In the genomic region with DNA sequence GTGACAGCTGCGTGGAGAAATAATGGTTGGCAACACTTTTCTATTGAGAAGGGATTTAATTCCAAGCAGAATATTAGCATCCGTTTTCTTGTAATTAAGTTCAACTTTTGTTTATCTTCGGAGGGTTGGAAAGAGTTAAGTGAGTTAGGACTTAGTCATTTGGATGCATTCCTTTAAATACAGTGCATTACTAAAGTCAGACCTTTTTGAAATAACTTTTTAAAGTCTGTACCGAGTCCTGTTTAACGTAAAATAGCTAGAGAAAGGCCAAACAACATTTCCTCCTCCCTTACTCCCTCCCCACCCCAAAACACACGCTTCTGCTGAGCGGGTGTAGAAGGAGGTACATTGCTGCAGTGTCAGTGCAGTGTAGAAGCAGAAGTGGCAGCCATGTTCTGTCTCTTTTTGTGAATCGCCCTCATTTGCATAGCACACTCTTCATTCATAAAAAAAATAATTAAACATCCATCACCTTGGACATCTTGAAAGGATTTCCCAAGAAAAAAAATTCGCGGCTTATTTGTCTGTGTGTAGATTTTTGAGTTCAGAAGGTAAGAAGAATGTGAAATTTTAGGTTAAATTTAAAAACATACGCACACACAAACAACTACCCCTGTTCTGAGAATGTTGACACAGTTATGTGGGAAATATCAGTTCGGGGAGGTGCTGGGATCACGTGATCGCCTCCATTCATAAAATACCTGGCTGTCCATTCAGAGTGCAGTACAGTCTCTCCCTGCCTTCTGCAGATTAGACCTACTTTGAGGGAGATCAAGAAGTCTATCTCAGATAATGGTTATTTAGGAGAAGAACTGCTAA, we compare ENCODE assay signal across 8 cellular contexts. TPM values are rescaled to one million over a fixed set of nuclear protein-coding genes. Genes with fewer than 3 reads are reported as not detected.
A peak's percentile ranks its signal among the peaks of the same experiment; 100 is the strongest.
DNase-seq lines count a peak whose midpoint lies in the region; ATAC-seq and TF ChIP-seq lines count a peak whose summit lies in the region.

No MANE protein-coding gene starts in this region.

- no peak overlapping the region for H2AFZ ChIP-seq in neural cell (ENCODE audit: low read depth, low read length)

- peak overlapping the region; percentile 29 for H3K27ac ChIP-seq in neural cell (ENCODE audit: low read length)

- H3K4me3 ChIP-seq in fibroblast of the aortic adventitia (ENCODE audit: low read depth, low read length) (peak overlapping the region; percentile 91), neural cell (ENCODE audit: low read length) (peak overlapping the region; percentile 85)

- peaks cover 6% of the 10 kb centered on the region for H3F3A ChIP-seq in neural cell (ENCODE audit: insufficient read depth, low read length, poor library complexity, severe bottlenecking)

- H3K27me3 ChIP-seq in neural cell (ENCODE audit: insufficient read depth, low read depth, low read length) = no peaks in the 10 kb centered on the region

- no peaks in the 10 kb centered on the region for H3K9me2 ChIP-seq in neural cell (ENCODE audit: insufficient read depth, low read length)

- TF ChIP-seq EP300 in neural cell (conservative IDR thresholded peaks at IDR 0.05; ENCODE audit: poor library complexity, severe bottlenecking) = no peak

- ATAC-seq in GM18508 (IDR thresholded peaks at IDR 0.05; ENCODE audit: insufficient read depth, unreplicated experiment) = peak; percentile 45
- ATAC-seq in HG03108 (IDR thresholded peaks at IDR 0.05; ENCODE audit: unreplicated experiment) = peak; percentile 39

- no peaks in the 10 kb centered on the region for H4K20me1 ChIP-seq in neural cell (ENCODE audit: insufficient read depth)

- no peaks in the 10 kb centered on the region for H3K9me3 ChIP-seq in neural cell (ENCODE audit: low read length)

- no peak for TF ChIP-seq RAD21 in neural cell (conservative IDR thresholded peaks at IDR 0.05)

- no peak for TF ChIP-seq CTCF in fibroblast of the aortic adventitia (IDR thresholded peaks at IDR 0.05; ENCODE audit: insufficient read depth, low read length)
- TF ChIP-seq CTCF in neural cell (IDR thresholded peaks at IDR 0.05; ENCODE audit: poor library complexity, severe bottlenecking) = no peak

- DNase-seq in AG08395 (ENCODE audit: low spot score) (peak; percentile 19), NCI-H460 (ENCODE audit: extremely low read depth, low read depth) (peak; percentile 49), activated T-helper 1 cell treated with Interleukin-2 at 50 U/mL for 16 hours (ENCODE audit: low read depth) (peak; percentile 17), fibroblast of the aortic adventitia (ENCODE audit: low read depth) (peak; percentile 69)
- no peak for DNase-seq in effector CD4-positive, alpha-beta T cell

- peaks cover 62% of the 10 kb centered on the region for H3K79me2 ChIP-seq in neural cell (replicated peaks; ENCODE audit: insufficient read depth, low read length)

- peak overlapping the region; percentile 87 for H3K4me2 ChIP-seq in neural cell (ENCODE audit: low read length)

- H3K9ac ChIP-seq in neural cell (ENCODE audit: low read length) = peak overlapping the region; percentile 82

- H3K36me3 ChIP-seq in neural cell (ENCODE audit: insufficient read depth, low read length) = no peaks in the 10 kb centered on the region

TF ChIP-seq in neural cell, 6 proteins besides CTCF, POLR2A, EP300 and RAD21:
- peak; percentile 50 for TF ChIP-seq TAF1 (IDR thresholded peaks at IDR 0.05; ENCODE audit: low read depth)
- TF ChIP-seq POLR2AphosphoS5 (IDR thresholded peaks at IDR 0.05) = peak; percentile 21
- TF ChIP-seq EZH2 (IDR thresholded peaks at IDR 0.05; ENCODE audit: borderline replicate concordance, insufficient read depth, low read length, poor library complexity, severe bottlenecking) = no peak

RNA-seq across cellular contexts. Expression of a gene that starts 1.6 kb away (rescaled TPM):
- total RNA-seq in NCI-H460 (2014; rRNA removed; shearing (Covaris generic)) = 25.6 and 25.9 TPM in 2 replicates
- 7.6 and 13.0 TPM in 2 replicates for polyA plus RNA-seq in NCI-H460 (2014; cell fraction: nucleus; rRNA removed)
- total RNA-seq in fibroblast of the aortic adventitia (ENCODE audit: low replicate concordance) = 36.2 and 55.1 TPM in 2 replicates
- 9.4 and 12.0 TPM in 2 replicates for polyA plus RNA-seq in neural cell
- polyA minus RNA-seq in neural cell = 35.1 and 36.2 TPM in 2 replicates
